ENCODE assay signal across 1 cellular context in the genomic region with DNA sequence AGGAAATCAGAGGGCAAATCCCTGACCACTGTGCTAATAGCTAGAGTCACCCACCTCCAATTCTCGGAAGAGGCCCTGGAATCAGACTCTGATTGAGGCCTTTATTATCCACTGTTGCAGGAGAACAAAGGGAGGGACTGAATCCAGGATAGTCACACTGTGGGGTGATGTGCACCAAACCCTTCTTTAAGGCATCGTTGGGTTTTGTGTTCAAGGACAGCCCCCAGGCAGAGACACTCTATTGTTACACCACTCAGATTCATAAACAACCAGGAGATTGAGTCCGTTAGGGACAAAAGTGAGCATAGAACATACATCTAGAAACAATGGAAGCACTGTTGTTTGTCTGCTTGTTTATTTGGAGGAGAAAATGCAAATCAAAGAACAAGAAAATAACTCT.
TF ChIP-seq lines count a peak whose summit lies in the region.

No MANE protein-coding gene starts in this region.

TF ChIP-seq in GM23338, 12 proteins besides CTCF, POLR2A, EP300 and RAD21 (continued from another document):
- TF ChIP-seq, protein P1, sequence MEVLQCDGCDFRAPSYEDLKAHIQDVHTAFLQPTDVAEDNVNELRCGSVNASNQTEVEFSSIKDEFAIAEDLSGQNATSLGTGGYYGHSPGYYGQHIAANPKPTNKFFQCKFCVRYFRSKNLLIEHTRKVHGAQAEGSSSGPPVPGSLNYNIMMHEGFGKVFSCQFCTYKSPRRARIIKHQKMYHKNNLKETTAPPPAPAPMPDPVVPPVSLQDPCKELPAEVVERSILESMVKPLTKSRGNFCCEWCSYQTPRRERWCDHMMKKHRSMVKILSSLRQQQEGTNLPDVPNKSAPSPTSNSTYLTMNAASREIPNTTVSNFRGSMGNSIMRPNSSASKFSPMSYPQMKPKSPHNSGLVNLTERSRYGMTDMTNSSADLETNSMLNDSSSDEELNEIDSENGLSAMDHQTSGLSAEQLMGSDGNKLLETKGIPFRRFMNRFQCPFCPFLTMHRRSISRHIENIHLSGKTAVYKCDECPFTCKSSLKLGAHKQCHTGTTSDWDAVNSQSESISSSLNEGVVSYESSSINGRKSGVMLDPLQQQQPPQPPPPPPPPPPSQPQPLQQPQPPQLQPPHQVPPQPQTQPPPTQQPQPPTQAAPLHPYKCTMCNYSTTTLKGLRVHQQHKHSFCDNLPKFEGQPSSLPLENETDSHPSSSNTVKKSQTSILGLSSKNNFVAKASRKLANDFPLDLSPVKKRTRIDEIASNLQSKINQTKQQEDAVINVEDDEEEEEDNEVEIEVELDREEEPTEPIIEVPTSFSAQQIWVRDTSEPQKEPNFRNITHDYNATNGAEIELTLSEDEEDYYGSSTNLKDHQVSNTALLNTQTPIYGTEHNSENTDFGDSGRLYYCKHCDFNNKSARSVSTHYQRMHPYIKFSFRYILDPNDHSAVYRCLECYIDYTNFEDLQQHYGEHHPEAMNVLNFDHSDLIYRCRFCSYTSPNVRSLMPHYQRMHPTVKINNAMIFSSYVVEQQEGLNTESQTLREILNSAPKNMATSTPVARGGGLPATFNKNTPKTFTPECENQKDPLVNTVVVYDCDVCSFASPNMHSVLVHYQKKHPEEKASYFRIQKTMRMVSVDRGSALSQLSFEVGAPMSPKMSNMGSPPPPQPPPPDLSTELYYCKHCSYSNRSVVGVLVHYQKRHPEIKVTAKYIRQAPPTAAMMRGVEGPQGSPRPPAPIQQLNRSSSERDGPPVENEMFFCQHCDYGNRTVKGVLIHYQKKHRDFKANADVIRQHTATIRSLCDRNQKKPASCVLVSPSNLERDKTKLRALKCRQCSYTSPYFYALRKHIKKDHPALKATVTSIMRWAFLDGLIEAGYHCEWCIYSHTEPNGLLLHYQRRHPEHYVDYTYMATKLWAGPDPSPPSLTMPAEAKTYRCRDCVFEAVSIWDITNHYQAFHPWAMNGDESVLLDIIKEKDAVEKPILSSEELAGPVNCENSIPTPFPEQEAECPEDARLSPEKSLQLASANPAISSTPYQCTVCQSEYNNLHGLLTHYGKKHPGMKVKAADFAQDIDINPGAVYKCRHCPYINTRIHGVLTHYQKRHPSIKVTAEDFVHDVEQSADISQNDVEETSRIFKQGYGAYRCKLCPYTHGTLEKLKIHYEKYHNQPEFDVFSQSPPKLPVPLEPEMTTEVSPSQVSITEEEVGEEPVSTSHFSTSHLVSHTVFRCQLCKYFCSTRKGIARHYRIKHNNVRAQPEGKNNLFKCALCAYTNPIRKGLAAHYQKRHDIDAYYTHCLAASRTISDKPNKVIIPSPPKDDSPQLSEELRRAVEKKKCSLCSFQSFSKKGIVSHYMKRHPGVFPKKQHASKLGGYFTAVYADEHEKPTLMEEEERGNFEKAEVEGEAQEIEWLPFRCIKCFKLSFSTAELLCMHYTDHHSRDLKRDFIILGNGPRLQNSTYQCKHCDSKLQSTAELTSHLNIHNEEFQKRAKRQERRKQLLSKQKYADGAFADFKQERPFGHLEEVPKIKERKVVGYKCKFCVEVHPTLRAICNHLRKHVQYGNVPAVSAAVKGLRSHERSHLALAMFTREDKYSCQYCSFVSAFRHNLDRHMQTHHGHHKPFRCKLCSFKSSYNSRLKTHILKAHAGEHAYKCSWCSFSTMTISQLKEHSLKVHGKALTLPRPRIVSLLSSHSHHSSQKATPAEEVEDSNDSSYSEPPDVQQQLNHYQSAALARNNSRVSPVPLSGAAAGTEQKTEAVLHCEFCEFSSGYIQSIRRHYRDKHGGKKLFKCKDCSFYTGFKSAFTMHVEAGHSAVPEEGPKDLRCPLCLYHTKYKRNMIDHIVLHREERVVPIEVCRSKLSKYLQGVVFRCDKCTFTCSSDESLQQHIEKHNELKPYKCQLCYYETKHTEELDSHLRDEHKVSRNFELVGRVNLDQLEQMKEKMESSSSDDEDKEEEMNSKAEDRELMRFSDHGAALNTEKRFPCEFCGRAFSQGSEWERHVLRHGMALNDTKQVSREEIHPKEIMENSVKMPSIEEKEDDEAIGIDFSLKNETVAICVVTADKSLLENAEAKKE (CRISPR knock-in tag; IDR thresholded peaks at IDR 0.05), result no peak
- TF ChIP-seq EZH2 (IDR thresholded peaks at IDR 0.05; ENCODE audit: low read depth, unreplicated experiment), result no peak
- TF ChIP-seq CREB1 (CRISPR knock-in tag; IDR thresholded peaks at IDR 0.05; ENCODE audit: low read depth), result no peak
